Comparison of ENCODE assay signal across 25 cellular contexts in the genomic region with DNA sequence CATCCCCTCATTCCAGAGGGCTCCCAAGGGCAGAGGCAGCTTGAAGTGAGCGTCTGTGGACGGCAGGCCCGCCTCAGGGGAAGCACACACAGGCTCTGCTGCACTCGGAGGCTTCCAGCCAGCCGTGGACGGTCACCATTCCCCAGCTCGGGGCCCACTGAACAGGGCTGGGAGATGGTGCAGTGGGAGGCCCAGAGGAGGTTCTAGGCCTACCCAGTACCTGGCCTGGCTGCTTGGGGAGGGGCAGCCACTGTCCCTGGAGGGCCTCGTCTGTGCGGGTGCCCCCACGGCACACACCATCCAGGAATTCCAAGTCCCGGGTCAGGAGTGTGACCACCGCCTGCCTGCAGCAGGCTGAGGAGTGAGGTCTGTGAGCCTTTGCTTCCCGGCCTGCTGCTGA.
DNase-seq lines count a peak whose midpoint lies in the region; ATAC-seq and TF ChIP-seq lines count a peak whose summit lies in the region.
"Had no signal": no experiment of that assay in that cellular context is flagged by ENCODE, and none has a peak within 500 bp of the region (broad histone marks: within the 10 kb centered on the region; RNA-seq: fewer than 3 reads in every experiment).

No MANE protein-coding gene starts in this region.

- H3K27ac ChIP-seq in osteoblast (ENCODE audit: low read depth, low read length): no peak overlapping the region
- no peak overlapping the region for H3K27ac ChIP-seq in CD4-positive, alpha-beta T cell (ENCODE audit: low read depth, low read length)
- H3K27ac ChIP-seq: esophagus squamous epithelium, HL-60, KMS-11 had no signal

- no peak for TF ChIP-seq CTCF in Caco-2 (IDR thresholded peaks at IDR 0.05; ENCODE audit: insufficient read depth in 1 of 2, low read depth in 1 of 2, low read length in 1 of 2, severe bottlenecking in 1 of 2, unreplicated experiment in 1 of 2)
- no peak for TF ChIP-seq CTCF in osteoblast (IDR thresholded peaks at IDR 0.05; ENCODE audit: extremely low read depth, low read depth, low read length)
- TF ChIP-seq CTCF in CD4-positive, alpha-beta T cell (IDR thresholded peaks at IDR 0.05): no peak

- DNase-seq in activated naive CD4-positive, alpha-beta T cell treated with anti-CD3 and anti-CD28 coated beads, Interleukin-2, amount 10 ng/mL, durations not matched to agents 7 days and 5 days: no peak
- no peak for DNase-seq in activated naive CD4-positive, alpha-beta T cell treated with Interleukin-2 at 50 U/mL for 16 hours
- no peak for DNase-seq in Caco-2
- no peak for DNase-seq in osteoblast (ENCODE audit: insufficient read length, low spot score, missing footprints)
- DNase-seq in NCI-H2196 (lab: John Stamatoyannopoulos, UW; ENCODE audit: unreplicated experiment): no peak
- no peak for DNase-seq in CD4-positive, alpha-beta T cell
- DNase-seq: activated CD4-positive, CD25-positive, alpha-beta regulatory T cell treated with anti-CD3 and anti-CD28 coated beads, Interleukin-2, amount 50 U/mL, for 72 hours; esophagus squamous epithelium; heart left ventricle; NCI-H1436; NCI-H2081 treated with DMSO at 0.1 percent for 48 hours; NCI-H526 treated with DMSO at 0.1 percent for 48 hours; SHP77 treated with DMSO at 0.1 percent for 48 hours; stimulated activated naive B cell treated with anti-CD40 and anti-IgM and Interleukin-4, amounts not matched to agents 10 μg/mL and 1 μg/mL and 100 μg/mL, for 72 hours had no signal

- H3K4me1 Mint-ChIP-seq in activated naive CD4-positive, alpha-beta T cell treated with anti-CD3 and anti-CD28 coated beads, Interleukin-2, amount 10 ng/mL, durations not matched to agents 7 days and 5 days: peaks cover 14% of the 10 kb centered on the region
- peaks cover 29% of the 10 kb centered on the region for H3K4me1 Mint-ChIP-seq in Caco-2 (ENCODE audit: low read depth, unreplicated experiment)
- peaks cover 37% of the 10 kb centered on the region for H3K4me1 Mint-ChIP-seq in dendritic cell treated with granulocyte-macrophage colony-stimulating factor and Interleukin-4, amounts not matched to agents 40 ng/mL and 50 ng/mL, for 4 days (ENCODE audit: low read depth)
- H3K4me1 Mint-ChIP-seq in CD4-positive, alpha-beta T cell (ENCODE audit: low read depth): no peaks in the 10 kb centered on the region
- H3K4me1 Mint-ChIP-seq: activated T-helper 17 cell treated with anti-CD3 and anti-CD28 coated beads, Interleukin-2, amount 50 U/mL, for 72 hours; central memory CD8-positive, alpha-beta T cell had no signal

- H3K9me3 Mint-ChIP-seq in activated naive CD4-positive, alpha-beta T cell treated with anti-CD3 and anti-CD28 coated beads, Interleukin-2, amount 10 ng/mL, durations not matched to agents 7 days and 5 days: no peaks in the 10 kb centered on the region
- H3K9me3 Mint-ChIP-seq in Caco-2 (ENCODE audit: unreplicated experiment): no peaks in the 10 kb centered on the region
- no peaks in the 10 kb centered on the region for H3K9me3 Mint-ChIP-seq in dendritic cell treated with granulocyte-macrophage colony-stimulating factor and Interleukin-4, amounts not matched to agents 40 ng/mL and 50 ng/mL, for 4 days
- no peaks in the 10 kb centered on the region for H3K9me3 Mint-ChIP-seq in CD4-positive, alpha-beta T cell
- H3K9me3 Mint-ChIP-seq: activated CD4-positive, alpha-beta memory T cell treated with anti-CD3 and anti-CD28 coated beads, Interleukin-2, amount 10 ng/mL, durations not matched to agents 7 days and 5 days; activated T-helper 17 cell treated with anti-CD3 and anti-CD28 coated beads, Interleukin-2, amount 50 U/mL, for 72 hours; central memory CD8-positive, alpha-beta T cell; naive thymus-derived CD4-positive, alpha-beta T cell; stimulated activated naive B cell treated with anti-CD40 and anti-IgM and Interleukin-4, amounts not matched to agents 10 μg/mL and 1 μg/mL and 100 μg/mL, for 72 hours had no signal

- H3K4me1 ChIP-seq in Caco-2 (peaks cover 47% of the 10 kb centered on the region), osteoblast (ENCODE audit: insufficient read depth, low read length) (no peaks in the 10 kb centered on the region)
- H3K4me1 ChIP-seq: foreskin keratinocyte had no signal

- H3K36me3 ChIP-seq in Caco-2 (ENCODE audit: control insufficient read depth, insufficient read depth, low read length) (no peaks in the 10 kb centered on the region), osteoblast (ENCODE audit: insufficient read depth, low read length) (no peaks in the 10 kb centered on the region)
- H3K36me3 ChIP-seq: esophagus squamous epithelium, heart left ventricle had no signal

- no TSS peak for BruUV-seq in Caco-2 (replicated peaks; lab: Mats Ljungman, UMichigan)

- H3K9me3 ChIP-seq in Caco-2 (no peaks in the 10 kb centered on the region), osteoblast (ENCODE audit: low read depth, low read length) (no peaks in the 10 kb centered on the region)
- H3K9me3 ChIP-seq in CD4-positive, alpha-beta T cell (ENCODE audit: control insufficient read depth, low read length): no peaks in the 10 kb centered on the region
- H3K9me3 ChIP-seq: esophagus squamous epithelium, heart left ventricle had no signal

- H3K4me3 ChIP-seq in Caco-2 (ENCODE audit: low read depth, low read length) (no peak overlapping the region), osteoblast (ENCODE audit: insufficient read depth, low read length) (no peak overlapping the region)
- H3K4me3 ChIP-seq: esophagus squamous epithelium, heart left ventricle had no signal

- H3K4me3 Mint-ChIP-seq in activated naive CD4-positive, alpha-beta T cell treated with anti-CD3 and anti-CD28 coated beads, Interleukin-2, amount 10 ng/mL, durations not matched to agents 7 days and 5 days: no peak overlapping the region
- no peak overlapping the region for H3K4me3 Mint-ChIP-seq in Caco-2 (ENCODE audit: unreplicated experiment)
- H3K4me3 Mint-ChIP-seq in dendritic cell treated with granulocyte-macrophage colony-stimulating factor and Interleukin-4, amounts not matched to agents 40 ng/mL and 50 ng/mL, for 4 days: no peak overlapping the region
- no peak overlapping the region for H3K4me3 Mint-ChIP-seq in CD4-positive, alpha-beta T cell
- H3K4me3 Mint-ChIP-seq: activated CD4-positive, alpha-beta memory T cell treated with anti-CD3 and anti-CD28 coated beads, Interleukin-2, amount 10 ng/mL, durations not matched to agents 7 days and 5 days; activated naive CD8-positive, alpha-beta T cell; activated T-helper 17 cell treated with anti-CD3 and anti-CD28 coated beads, Interleukin-2, amount 50 U/mL, for 72 hours; central memory CD8-positive, alpha-beta T cell; naive thymus-derived CD4-positive, alpha-beta T cell; stimulated activated naive B cell treated with anti-CD40 and anti-IgM and Interleukin-4, amounts not matched to agents 10 μg/mL and 1 μg/mL and 100 μg/mL, for 72 hours had no signal

- H3K27ac Mint-ChIP-seq in activated naive CD4-positive, alpha-beta T cell treated with anti-CD3 and anti-CD28 coated beads, Interleukin-2, amount 10 ng/mL, durations not matched to agents 7 days and 5 days: peak overlapping the region; percentile 64
- H3K27ac Mint-ChIP-seq in Caco-2 (ENCODE audit: unreplicated experiment): peak overlapping the region; percentile 84
- H3K27ac Mint-ChIP-seq in dendritic cell treated with granulocyte-macrophage colony-stimulating factor and Interleukin-4, amounts not matched to agents 40 ng/mL and 50 ng/mL, for 4 days: peak overlapping the region; percentile 80
- no peak overlapping the region for H3K27ac Mint-ChIP-seq in CD4-positive, alpha-beta T cell
- H3K27ac Mint-ChIP-seq: activated naive CD8-positive, alpha-beta T cell; activated T-helper 17 cell treated with anti-CD3 and anti-CD28 coated beads, Interleukin-2, amount 50 U/mL, for 72 hours; stimulated activated naive B cell treated with anti-CD40 and anti-IgM and Interleukin-4, amounts not matched to agents 10 μg/mL and 1 μg/mL and 100 μg/mL, for 72 hours had no signal

- CTCF ChIA-PET in activated naive CD4-positive, alpha-beta T cell treated with anti-CD3 and anti-CD28 coated beads, Interleukin-2, amount 10 ng/mL, durations not matched to agents 7 days and 5 days (lab: Charles Lee): no interaction called here
- CTCF ChIA-PET in Caco-2 (lab: Charles Lee): no interaction called here
- CTCF ChIA-PET in CD4-positive, alpha-beta T cell (lab: Charles Lee): no interaction called here

- H3K27me3 ChIP-seq in Caco-2 (replicated peaks; ENCODE audit: control insufficient read depth, insufficient read depth, low read length): no peaks in the 10 kb centered on the region
- no peaks in the 10 kb centered on the region for H3K27me3 ChIP-seq in osteoblast (ENCODE audit: insufficient read depth, low read length)
- no peaks in the 10 kb centered on the region for H3K27me3 ChIP-seq in CD4-positive, alpha-beta T cell (ENCODE audit: control insufficient read depth, insufficient read depth, low read length)
- H3K27me3 ChIP-seq: esophagus squamous epithelium, foreskin keratinocyte, heart left ventricle had no signal

- H4K20me1 ChIP-seq in osteoblast (ENCODE audit: insufficient read depth, low read length): no peaks in the 10 kb centered on the region

- no peaks in the 10 kb centered on the region for H3K27me3 Mint-ChIP-seq in activated naive CD4-positive, alpha-beta T cell treated with anti-CD3 and anti-CD28 coated beads, Interleukin-2, amount 10 ng/mL, durations not matched to agents 7 days and 5 days
- no peaks in the 10 kb centered on the region for H3K27me3 Mint-ChIP-seq in Caco-2 (ENCODE audit: insufficient read depth, unreplicated experiment)
- peaks cover 6% of the 10 kb centered on the region for H3K27me3 Mint-ChIP-seq in dendritic cell treated with granulocyte-macrophage colony-stimulating factor and Interleukin-4, amounts not matched to agents 40 ng/mL and 50 ng/mL, for 4 days
- H3K27me3 Mint-ChIP-seq in CD4-positive, alpha-beta T cell: no peaks in the 10 kb centered on the region
- H3K27me3 Mint-ChIP-seq: activated CD4-positive, alpha-beta memory T cell treated with anti-CD3 and anti-CD28 coated beads, Interleukin-2, amount 10 ng/mL, durations not matched to agents 7 days and 5 days; activated naive CD8-positive, alpha-beta T cell; activated T-helper 17 cell treated with anti-CD3 and anti-CD28 coated beads, Interleukin-2, amount 50 U/mL, for 72 hours; central memory CD8-positive, alpha-beta T cell; naive thymus-derived CD4-positive, alpha-beta T cell; stimulated activated naive B cell treated with anti-CD40 and anti-IgM and Interleukin-4, amounts not matched to agents 10 μg/mL and 1 μg/mL and 100 μg/mL, for 72 hours had no signal

- peak overlapping the region; percentile 54 for H2AFZ ChIP-seq in osteoblast (ENCODE audit: low read length)

- H3K79me2 ChIP-seq in osteoblast (ENCODE audit: insufficient read depth, low read length): no peaks in the 10 kb centered on the region

- no peak for ATAC-seq in GM19351 (IDR thresholded peaks at IDR 0.05; ENCODE audit: unreplicated experiment)
- no peak for ATAC-seq in CD4-positive, alpha-beta T cell (ENCODE audit: poor library complexity)
- ATAC-seq: Panc1 had no signal

- intact Hi-C loops in Caco-2 (cut with micrococcal nuclease; ENCODE audit: unreplicated experiment): no loop called here
- intact Hi-C loops in dendritic cell treated with granulocyte-macrophage colony-stimulating factor and Interleukin-4, amounts not matched to agents 40 ng/mL and 50 ng/mL, for 4 days (cut with micrococcal nuclease): no loop called here
- intact Hi-C loops in CD4-positive, alpha-beta T cell (cut with DNase I, micrococcal nuclease): no loop called here

- POLR2A ChIA-PET in Caco-2 (lab: Charles Lee): no interaction called here
- POLR2A ChIA-PET in CD4-positive, alpha-beta T cell (lab: Charles Lee): no interaction called here

- H3K36me3 Mint-ChIP-seq in activated naive CD4-positive, alpha-beta T cell treated with anti-CD3 and anti-CD28 coated beads, Interleukin-2, amount 10 ng/mL, durations not matched to agents 7 days and 5 days: no peaks in the 10 kb centered on the region
- peaks cover 21% of the 10 kb centered on the region for H3K36me3 Mint-ChIP-seq in Caco-2 (ENCODE audit: insufficient read depth, unreplicated experiment)
- no peaks in the 10 kb centered on the region for H3K36me3 Mint-ChIP-seq in dendritic cell treated with granulocyte-macrophage colony-stimulating factor and Interleukin-4, amounts not matched to agents 40 ng/mL and 50 ng/mL, for 4 days (ENCODE audit: low read depth)
- H3K36me3 Mint-ChIP-seq in CD4-positive, alpha-beta T cell (ENCODE audit: low read depth): no peaks in the 10 kb centered on the region
- H3K36me3 Mint-ChIP-seq: activated naive CD8-positive, alpha-beta T cell; naive thymus-derived CD4-positive, alpha-beta T cell; stimulated activated naive B cell treated with anti-CD40 and anti-IgM and Interleukin-4, amounts not matched to agents 10 μg/mL and 1 μg/mL and 100 μg/mL, for 72 hours had no signal

- no peak overlapping the region for H3K4me2 ChIP-seq in osteoblast (ENCODE audit: insufficient read depth, low read length)
- H3K4me2 ChIP-seq: KMS-11 had no signal
